33 cellular contexts compared by ENCODE assay signal in genomic region chr7:153034791-153035190, GRCh38.
"Had no signal": no experiment of that assay in that cellular context is flagged by ENCODE, and none has a peak within 500 bp of the region (broad histone marks: within the 10 kb centered on the region; RNA-seq: fewer than 3 reads in every experiment).

No MANE protein-coding gene starts in this region.

- FAIRE-seq: colon, endometrium, endothelial cell of umbilical vein had no signal

- H3K36me3 ChIP-seq: adrenal gland, esophagus squamous epithelium, gastroesophageal sphincter, heart right ventricle had no signal

- H3K27me3 ChIP-seq: adrenal gland, body of pancreas, esophagus squamous epithelium, gastroesophageal sphincter, hepatocyte had no signal

- H2AFZ ChIP-seq: hepatocyte had no signal

- H3K79me2 ChIP-seq: hepatocyte had no signal

- H3K36me3 Mint-ChIP-seq: activated naive CD8-positive, alpha-beta T cell treated with anti-CD3 and anti-CD28 coated beads for 36 hours; WTC11 had no signal

- H3K9me3 Mint-ChIP-seq: activated CD4-positive, alpha-beta memory T cell treated with anti-CD3 and anti-CD28 coated beads, Interleukin-2, amount 10 ng/mL, durations not matched to agents 7 days and 5 days; activated CD4-positive, alpha-beta T cell treated with anti-CD3 and anti-CD28 coated beads, Interleukin-2, amount 10 ng/mL, durations not matched to agents 7 days and 5 days; activated naive CD8-positive, alpha-beta T cell treated with anti-CD3 and anti-CD28 coated beads for 36 hours; activated T-cell treated with anti-CD3 and anti-CD28 coated beads, Interleukin-2, amount 50 U/mL, for 4 hours; WTC11 had no signal

- ATAC-seq: activated naive CD8-positive, alpha-beta T cell treated with anti-CD3 and anti-CD28 coated beads, Interleukin-2, amount 50 U/mL, for 24 hours; activated T-cell treated with anti-CD3 and anti-CD28 coated beads, Interleukin-2, amount 50 U/mL, for 4 hours; activated T-helper 17 cell treated with anti-CD3 and anti-CD28 coated beads, Interleukin-2, amount 50 U/mL, for 72 hours; body of pancreas; gastroesophageal sphincter; heart right ventricle; WTC11 had no signal

- H3K4me1 ChIP-seq: adrenal gland, body of pancreas, esophagus squamous epithelium, gastroesophageal sphincter, heart right ventricle had no signal

- H3K27ac Mint-ChIP-seq: activated CD4-positive, alpha-beta memory T cell treated with anti-CD3 and anti-CD28 coated beads, Interleukin-2, amount 10 ng/mL, durations not matched to agents 7 days and 5 days; activated CD4-positive, alpha-beta T cell treated with anti-CD3 and anti-CD28 coated beads, Interleukin-2, amount 10 ng/mL, durations not matched to agents 7 days and 5 days; activated naive CD8-positive, alpha-beta T cell treated with anti-CD3 and anti-CD28 coated beads for 36 hours; activated naive CD8-positive, alpha-beta T cell treated with anti-CD3 and anti-CD28 coated beads, Interleukin-2, amount 50 U/mL, for 24 hours; activated T-helper 17 cell treated with anti-CD3 and anti-CD28 coated beads, Interleukin-2, amount 50 U/mL, for 72 hours; WTC11 had no signal

- H3K27ac ChIP-seq: adrenal gland, body of pancreas, epithelial cell of prostate, esophagus squamous epithelium, gastroesophageal sphincter, heart right ventricle, hepatocyte, VCaP had no signal

- H3K9me3 ChIP-seq: adrenal gland, body of pancreas, esophagus squamous epithelium, gastroesophageal sphincter had no signal

- H3K4me3 ChIP-seq: adrenal gland, body of pancreas, esophagus squamous epithelium, gastroesophageal sphincter, heart right ventricle, hepatocyte had no signal

- DNase-seq: activated CD4-positive, alpha-beta memory T cell treated with anti-CD3 and anti-CD28 coated beads, Interleukin-2, amount 10 ng/mL, durations not matched to agents 7 days and 5 days; activated CD4-positive, alpha-beta T cell treated with anti-CD3 and anti-CD28 coated beads for 1 hour; activated CD4-positive, alpha-beta T cell treated with anti-CD3 and anti-CD28 coated beads for 4 hours; activated CD4-positive, alpha-beta T cell treated with anti-CD3 and anti-CD28 coated beads, Interleukin-2, amount 10 ng/mL, durations not matched to agents 7 days and 5 days; activated CD4-positive, alpha-beta T cell treated with anti-CD3 and anti-CD28 coated beads, Interleukin-2, amount 50 U/mL, for 4 hours; activated CD8-positive, alpha-beta memory T cell treated with anti-CD3 and anti-CD28 coated beads, Interleukin-2, amount 50 U/mL, for 48 hours; activated effector memory CD4-positive, alpha-beta T cell treated with Interleukin-2 at 50 U/mL for 16 hours; activated gamma-delta T cell treated with Interleukin-2 at 50 U/mL for 16 hours; activated naive CD4-positive, alpha-beta T cell treated with anti-CD3 and anti-CD28 coated beads, Interleukin-2, amount 50 U/mL, for 16 hours; activated naive CD4-positive, alpha-beta T cell treated with Interleukin-2 at 50 U/mL for 16 hours; activated naive CD8-positive, alpha-beta T cell treated with anti-CD3 and anti-CD28 coated beads for 36 hours; activated naive CD8-positive, alpha-beta T cell treated with anti-CD3 and anti-CD28 coated beads, Interleukin-2, amount 50 U/mL, for 24 hours; activated T-cell treated with anti-CD3 and anti-CD28 coated beads for 4 hours; activated T-cell treated with anti-CD3 and anti-CD28 coated beads, Interleukin-2, amount 50 U/mL, for 4 hours; adrenal gland; amygdala; aorta; body of pancreas; caudate nucleus; effector CD8-positive, alpha-beta T cell; esophagus squamous epithelium; foreskin melanocyte; heart right ventricle; T-helper 2 cell had no signal

- H3K4me2 ChIP-seq: hepatocyte had no signal
